21 cellular contexts compared by ENCODE assay signal in genomic region chr5:126674145-126674544, GRCh38.
"Had no signal": no experiment of that assay in that cellular context is flagged by ENCODE, and none has a peak within 500 bp of the region (broad histone marks: within the 10 kb centered on the region; RNA-seq: fewer than 3 reads in every experiment).

No MANE protein-coding gene starts in this region.

- H3K36me3 ChIP-seq: ascending aorta, gastrocnemius medialis, heart left ventricle, upper lobe of right lung had no signal

- H3K4me3 ChIP-seq: ascending aorta, gastrocnemius medialis, heart left ventricle, smooth muscle cell, upper lobe of right lung had no signal

- H3K27ac ChIP-seq: ascending aorta, gastrocnemius medialis, heart left ventricle, upper lobe of right lung had no signal

- DNase-seq: activated CD4-positive, alpha-beta T cell treated with anti-CD3 and anti-CD28 coated beads for 1 hour; activated CD4-positive, alpha-beta T cell treated with anti-CD3 and anti-CD28 coated beads, Interleukin-2, amount 50 U/mL, for 4 hours; activated naive CD4-positive, alpha-beta T cell treated with anti-CD3 and anti-CD28 coated beads, Interleukin-2, amount 10 ng/mL, durations not matched to agents 7 days and 5 days; activated T-cell treated with anti-CD3 and anti-CD28 coated beads, Interleukin-2, amount 50 U/mL, for 1 hour; dermis blood vessel endothelial cell; gastrocnemius medialis; heart left ventricle; kidney; mesenchymal stem cell; nucleus accumbens; right cardiac atrium; stimulated activated CD4-positive, alpha-beta T cell treated with anti-CD3 and anti-CD28 coated beads, Interleukin-4, amount 100 ng/mL, for 4 hours; stimulated activated CD8-positive, alpha-beta memory T cell treated with anti-CD3 and anti-CD28 coated beads, Interleukin-4, amount 100 ng/mL, for 48 hours; stimulated activated naive CD8-positive, alpha-beta T cell treated with anti-CD3 and anti-CD28 coated beads, Interleukin-15, amount 100 ng/mL, for 72 hours; T-helper 1 cell; upper lobe of right lung had no signal

- ATAC-seq: gastrocnemius medialis; heart left ventricle; right cardiac atrium; stimulated activated naive CD8-positive, alpha-beta T cell treated with anti-CD3 and anti-CD28 coated beads, Interleukin-15, amount 100 ng/mL, for 72 hours; upper lobe of right lung had no signal

- H3K9me3 Mint-ChIP-seq: nephron had no signal

- H3K4me1 Mint-ChIP-seq: nephron had no signal

- H3K27ac Mint-ChIP-seq: activated naive CD4-positive, alpha-beta T cell treated with anti-CD3 and anti-CD28 coated beads, Interleukin-2, amount 10 ng/mL, durations not matched to agents 7 days and 5 days; activated T-helper 2 cell treated with anti-CD3 and anti-CD28 coated beads, Interferon-gamma antibody, Interleukin-2, Interleukin-4, amounts not matched to agents 10 μg/mL and 5 μg/mL and 100 μg/mL, durations not matched to agents 14 hours and 24 hours and 36 hours; nephron; progenitor cell of endocrine pancreas had no signal

- H3K4me3 Mint-ChIP-seq: activated naive CD4-positive, alpha-beta T cell treated with anti-CD3 and anti-CD28 coated beads, Interleukin-2, amount 10 ng/mL, durations not matched to agents 7 days and 5 days; nephron; stimulated activated naive CD8-positive, alpha-beta T cell treated with anti-CD3 and anti-CD28 coated beads, Interleukin-15, amount 100 ng/mL, for 72 hours had no signal

- H3K9me3 ChIP-seq: gastrocnemius medialis, upper lobe of right lung had no signal

- H3K4me1 ChIP-seq: ascending aorta, gastrocnemius medialis, upper lobe of right lung had no signal

- H3K27me3 Mint-ChIP-seq: activated naive CD4-positive, alpha-beta T cell treated with anti-CD3 and anti-CD28 coated beads, Interleukin-2, amount 10 ng/mL, durations not matched to agents 7 days and 5 days had no signal

- H3K27me3 ChIP-seq: ascending aorta, gastrocnemius medialis, heart left ventricle, upper lobe of right lung had no signal
